In genomic region chr10:58152698-58153263, GRCh38 we compare ENCODE assay signal across 8 cellular contexts.
DNase-seq lines count a peak whose midpoint lies in the region; ATAC-seq and TF ChIP-seq lines count a peak whose summit lies in the region.

No MANE protein-coding gene starts in this region.

- no peak overlapping the region for H3K4me3 Mint-ChIP-seq in activated CD4-positive, alpha-beta T cell treated with anti-CD3 and anti-CD28 coated beads, Interleukin-2, amount 10 ng/mL, durations not matched to agents 24 days and 14 days
- H3K4me3 Mint-ChIP-seq in naive thymus-derived CD4-positive, alpha-beta T cell, result no peak overlapping the region

- H3K4me2 ChIP-seq in DND-41 (ENCODE audit: insufficient read depth, low read length), result no peak overlapping the region

- H3K4me1 ChIP-seq in DND-41 (ENCODE audit: insufficient read depth, low read length) (no peaks in the 10 kb centered on the region), vagina (no peaks in the 10 kb centered on the region)
- H3K4me1 ChIP-seq in naive thymus-derived CD4-positive, alpha-beta T cell (ENCODE audit: control insufficient read depth in 2 of 2, insufficient read depth in 2 of 2, low read length in 2 of 2), result no peaks in the 10 kb centered on the region

- no peaks in the 10 kb centered on the region for H4K20me1 ChIP-seq in DND-41 (ENCODE audit: insufficient read depth, low read length)

- H3K27ac ChIP-seq in DND-41 (ENCODE audit: low read length), result no peak overlapping the region
- H3K27ac ChIP-seq in naive thymus-derived CD4-positive, alpha-beta T cell (ENCODE audit: low read depth, low read length), result no peak overlapping the region
- no peak overlapping the region for H3K27ac ChIP-seq in vagina

- no peaks in the 10 kb centered on the region for H3K79me2 ChIP-seq in DND-41 (ENCODE audit: insufficient read depth, low read length)

- H3K9me3 Mint-ChIP-seq in activated CD4-positive, alpha-beta T cell treated with anti-CD3 and anti-CD28 coated beads, Interleukin-2, amount 10 ng/mL, durations not matched to agents 24 days and 14 days, result no peaks in the 10 kb centered on the region
- H3K9me3 Mint-ChIP-seq in naive thymus-derived CD4-positive, alpha-beta T cell, result peaks cover 0 to 1% (median 0%) of the 10 kb centered on the region in 11 donors

- H3K27me3 Mint-ChIP-seq in activated CD4-positive, alpha-beta T cell treated with anti-CD3 and anti-CD28 coated beads, Interleukin-2, amount 10 ng/mL, durations not matched to agents 24 days and 14 days, result peaks cover 5% of the 10 kb centered on the region
- peaks cover 12 to 37% (median 28%) of the 10 kb centered on the region in 5 donors for H3K27me3 Mint-ChIP-seq in naive thymus-derived CD4-positive, alpha-beta T cell

- no peak overlapping the region for H2AFZ ChIP-seq in DND-41 (ENCODE audit: low read depth, low read length)

- H3K9me3 ChIP-seq in DND-41 (ENCODE audit: insufficient read depth, low read length, severe bottlenecking) (no peaks in the 10 kb centered on the region), vagina (no peaks in the 10 kb centered on the region)
- no peaks in the 10 kb centered on the region for H3K9me3 ChIP-seq in naive thymus-derived CD4-positive, alpha-beta T cell (ENCODE audit: control insufficient read depth in 2 of 3, low read length in 3 of 3)

- no peaks in the 10 kb centered on the region for H3K4me1 Mint-ChIP-seq in activated CD4-positive, alpha-beta T cell treated with anti-CD3 and anti-CD28 coated beads, Interleukin-2, amount 10 ng/mL, durations not matched to agents 24 days and 14 days
- no peaks in the 10 kb centered on the region for H3K4me1 Mint-ChIP-seq in naive thymus-derived CD4-positive, alpha-beta T cell

- no peak overlapping the region for H3K27ac Mint-ChIP-seq in activated CD4-positive, alpha-beta T cell treated with anti-CD3 and anti-CD28 coated beads, Interleukin-2, amount 10 ng/mL, durations not matched to agents 24 days and 14 days
- H3K27ac Mint-ChIP-seq in naive thymus-derived CD4-positive, alpha-beta T cell, result no peak overlapping the region

- no peak overlapping the region for H3K9ac ChIP-seq in DND-41 (ENCODE audit: low read depth, low read length)

- intact Hi-C loops in activated CD4-positive, alpha-beta T cell treated with anti-CD3 and anti-CD28 coated beads, Interleukin-2, amount 10 ng/mL, durations not matched to agents 24 days and 14 days (cut with micrococcal nuclease), result no loop called here
- intact Hi-C loops in naive thymus-derived CD4-positive, alpha-beta T cell (cut with micrococcal nuclease), result no loop called here
- intact Hi-C loops in vagina (cut with DNase I), result no loop called here

- no peak overlapping the region for H3K4me3 ChIP-seq in DND-41 (ENCODE audit: low read depth in 1 of 2, low read length in 2 of 2)
- no peak overlapping the region for H3K4me3 ChIP-seq in epithelial cell of proximal tubule (ENCODE audit: low read depth, low read length)
- H3K4me3 ChIP-seq in naive thymus-derived CD4-positive, alpha-beta T cell (ENCODE audit: low read length), result no peak overlapping the region
- no peak overlapping the region for H3K4me3 ChIP-seq in vagina

- no peak for TF ChIP-seq POLR2A in vagina (IDR thresholded peaks at IDR 0.05)

- CTCF ChIA-PET in naive thymus-derived CD4-positive, alpha-beta T cell (lab: Charles Lee), result interaction anchor here (0.7 kb wide), 1 partner anchor 625 kb away, joined by 3 read pairs; no protein-coding TSS in a partner anchor

- peak; percentile 47; the same call in 1 of the 3 replicates for ATAC-seq in DND-41 (ENCODE audit: insufficient read depth, low read depth)
- ATAC-seq in GM21786 (IDR thresholded peaks at IDR 0.05; ENCODE audit: unreplicated experiment), result peak; percentile 55
- ATAC-seq in naive thymus-derived CD4-positive, alpha-beta T cell, result no peak
- no peak for ATAC-seq in GM19397 (IDR thresholded peaks at IDR 0.05; ENCODE audit: unreplicated experiment)

- POLR2A ChIA-PET in naive thymus-derived CD4-positive, alpha-beta T cell (lab: Charles Lee), result interaction anchor here (0.7 kb wide), 1 partner anchor 116 kb away, joined by 3 read pairs; the partner anchor contains the start of gene CISD1

- H3K27me3 ChIP-seq in DND-41 (ENCODE audit: insufficient read depth, low read length, poor library complexity) (no peaks in the 10 kb centered on the region), vagina (no peaks in the 10 kb centered on the region)
- H3K27me3 ChIP-seq in naive thymus-derived CD4-positive, alpha-beta T cell (ENCODE audit: control insufficient read depth in 2 of 2, insufficient read depth in 2 of 2, low read length in 2 of 2), result no peaks in the 10 kb centered on the region

- no peaks in the 10 kb centered on the region for H3K36me3 Mint-ChIP-seq in activated CD4-positive, alpha-beta T cell treated with anti-CD3 and anti-CD28 coated beads, Interleukin-2, amount 10 ng/mL, durations not matched to agents 24 days and 14 days (ENCODE audit: low read depth)
- no peaks in the 10 kb centered on the region for H3K36me3 Mint-ChIP-seq in naive thymus-derived CD4-positive, alpha-beta T cell

- H3K36me3 ChIP-seq in DND-41 (ENCODE audit: insufficient read depth, low read length) (no peaks in the 10 kb centered on the region), vagina (no peaks in the 10 kb centered on the region)
- H3K36me3 ChIP-seq in naive thymus-derived CD4-positive, alpha-beta T cell (ENCODE audit: control insufficient read depth in 2 of 3, insufficient read depth in 3 of 3, low read length in 3 of 3), result no peaks in the 10 kb centered on the region

- DNase-seq in DND-41 (peak; percentile 38), NCI-H146 treated with DMSO at 0.1 percent for 48 hours (lab: John Stamatoyannopoulos, UW; ENCODE audit: unreplicated experiment) (peak; percentile 32), epithelial cell of proximal tubule (ENCODE audit: low read depth) (no peak), vagina (ENCODE audit: extremely low spot score in 2 of 2) (no peak)
- DNase-seq in activated CD4-positive, alpha-beta T cell treated with anti-CD3 and anti-CD28 coated beads, Interleukin-2, amount 10 ng/mL, durations not matched to agents 24 days and 14 days, result peak; percentile 78
- DNase-seq in naive thymus-derived CD4-positive, alpha-beta T cell, result peak in 5 of 9 donors; percentile 9 to 27 (median 10)

- TF ChIP-seq CTCF in DND-41 (IDR thresholded peaks at IDR 0.05; ENCODE audit: borderline replicate concordance, extremely low read depth, low read length, poor library complexity, severe bottlenecking) (peak; percentile 65), epithelial cell of proximal tubule (conservative IDR thresholded peaks at IDR 0.05; ENCODE audit: low read depth, low read length) (peak; percentile 74), vagina (IDR thresholded peaks at IDR 0.05) (peak in 2 of 3 experiments; percentile 10 to 15)

Comparison
In these comparisons a context has a peak if more than half of its experiments do, and no peak if none do; other contexts are left out.
1. ATAC-seq: peak in DND-41 (single experiment) and GM21786 (single experiment); none in naive thymus-derived CD4-positive, alpha-beta T cell (single experiment) and GM19397 (single experiment).
2. DNase-seq: peak in DND-41 (single experiment), NCI-H146 treated with DMSO at 0.1 percent for 48 hours (single experiment), activated CD4-positive, alpha-beta T cell treated with anti-CD3 and anti-CD28 coated beads, Interleukin-2, amount 10 ng/mL, durations not matched to agents 24 days and 14 days (single experiment) and naive thymus-derived CD4-positive, alpha-beta T cell (5 of 9); none in epithelial cell of proximal tubule (single experiment) and vagina (0 of 2).
3. CTCF ChIP-seq: peak in every context shown above with its lines; median percentile 74 in epithelial cell of proximal tubule; 65 in DND-41; 12 in vagina.